Comparison of ENCODE assay signal across 1 cellular context in genomic region chr19:11656535-11656934, GRCh38.
TF ChIP-seq lines count a peak whose summit lies in the region.

No MANE protein-coding gene starts in this region.

TF ChIP-seq in K562, 482 proteins besides CTCF, POLR2A, EP300 and RAD21 (continued from another document):
- TF ChIP-seq SAP30 (IDR thresholded peaks at IDR 0.05; ENCODE audit: borderline replicate concordance, insufficient read depth, low read depth, low read length, poor library complexity, severe bottlenecking) (no peak), ZKSCAN3 (CRISPR knock-in tag; IDR thresholded peaks at IDR 0.05) (no peak)
TF ChIP-seq in K562: peak in this region for 0.
